In genomic region chr4:22534374-22534773, GRCh38 we compare ENCODE assay signal across 8 cellular contexts.
"Had no signal": no experiment of that assay in that cellular context is flagged by ENCODE, and none has a peak within 500 bp of the region (broad histone marks: within the 10 kb centered on the region; RNA-seq: fewer than 3 reads in every experiment).

No MANE protein-coding gene starts in this region.

- H3K4me3 ChIP-seq: GM12878 had no signal

- ATAC-seq: GM12878 had no signal

- DNase-seq: GDM1, GF-D8 had no signal

- FAIRE-seq: G401.6, GM12878, GM12891, GM12892, GM18507, GM19239 had no signal
